1 cellular context compared by ENCODE assay signal in genomic region chr11:45917286-45917622, GRCh38.
TF ChIP-seq lines count a peak whose summit lies in the region.

No MANE protein-coding gene starts in this region.

TF ChIP-seq in SK-N-SH, 30 proteins besides CTCF, POLR2A, EP300 and RAD21 (continued from another document):
- no peak for TF ChIP-seq REST (IDR thresholded peaks at IDR 0.05; ENCODE audit: low read depth, low read length)
- TF ChIP-seq IRF3 (IDR thresholded peaks at IDR 0.05; ENCODE audit: low read depth, low read length): no peak
- TF ChIP-seq USF2 (IDR thresholded peaks at IDR 0.05; ENCODE audit: borderline replicate concordance, low read depth, low read length): no peak
- no peak for TF ChIP-seq GABPA (IDR thresholded peaks at IDR 0.05; ENCODE audit: low read depth)
- no peak for TF ChIP-seq NRF1 (IDR thresholded peaks at IDR 0.05; ENCODE audit: low read depth, low read length)
- TF ChIP-seq RFX5 (IDR thresholded peaks at IDR 0.05; ENCODE audit: low read length): no peak
- no peak for TF ChIP-seq TEAD4 (IDR thresholded peaks at IDR 0.05; ENCODE audit: borderline replicate concordance, insufficient read depth)
- TF ChIP-seq NFIC (IDR thresholded peaks at IDR 0.05; ENCODE audit: borderline replicate concordance): no peak
- TF ChIP-seq GATA2 (CRISPR knock-in tag; IDR thresholded peaks at IDR 0.05): no peak
- no peak for TF ChIP-seq SMC3 (IDR thresholded peaks at IDR 0.05; ENCODE audit: low read depth, low read length)
